In the genomic region with DNA sequence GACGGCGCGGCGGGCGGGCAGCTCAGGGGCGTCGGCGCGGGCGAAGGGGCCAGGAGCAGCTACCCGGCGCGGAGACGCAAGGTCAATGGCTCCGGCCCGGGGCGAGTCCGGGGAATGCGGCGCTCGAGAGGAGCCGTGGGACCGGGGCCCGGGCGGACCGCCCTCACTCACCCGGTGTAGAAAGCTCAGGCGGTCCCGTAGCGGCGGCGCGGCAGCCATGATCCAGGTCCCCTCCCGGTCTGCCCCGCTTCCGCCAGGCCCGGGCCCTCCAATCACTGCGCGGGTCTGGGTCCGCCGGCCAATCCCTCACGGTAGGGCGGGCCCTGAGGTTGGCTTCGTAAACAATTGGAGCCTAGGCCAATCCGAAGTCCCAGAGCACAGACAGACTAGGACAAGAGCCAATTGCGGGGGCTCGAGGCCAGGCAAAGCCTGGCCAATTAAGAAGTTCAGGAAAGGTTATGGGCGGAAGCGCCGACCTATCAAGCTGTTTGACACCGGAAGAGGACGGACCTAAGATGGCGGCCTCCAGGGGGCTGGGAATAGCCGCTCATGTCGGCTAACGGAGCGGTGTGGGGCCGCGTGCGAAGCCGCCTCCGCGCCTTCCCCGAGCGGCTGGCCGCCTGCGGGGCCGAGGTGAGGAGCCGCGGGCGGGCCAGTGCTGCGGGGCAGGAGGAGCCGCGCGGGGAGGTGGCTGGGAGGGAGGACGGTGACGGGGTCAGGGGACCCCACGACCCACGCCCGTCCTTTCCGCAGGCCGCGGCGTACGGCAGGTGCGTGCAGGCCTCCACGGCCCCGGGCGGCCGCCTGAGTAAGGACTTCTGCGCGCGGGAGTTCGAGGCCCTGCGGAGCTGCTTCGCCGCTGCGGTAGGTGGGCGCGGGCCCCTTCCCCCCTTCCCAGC, we compare ENCODE assay signal across 8 cellular contexts. TPM values are rescaled to one million over a fixed set of nuclear protein-coding genes. Genes with fewer than 3 reads are reported as not detected.
A peak's percentile ranks its signal among the peaks of the same experiment; 100 is the strongest.
DNase-seq lines count a peak whose midpoint lies in the region; ATAC-seq, FAIRE-seq and TF ChIP-seq lines count a peak whose summit lies in the region.

A gene with protein sequence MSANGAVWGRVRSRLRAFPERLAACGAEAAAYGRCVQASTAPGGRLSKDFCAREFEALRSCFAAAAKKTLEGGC (plus strand): TSS at position 504 of the 899 bp plus-strand sequence. CDS start 46 bp downstream, at position 550.
A gene with protein sequence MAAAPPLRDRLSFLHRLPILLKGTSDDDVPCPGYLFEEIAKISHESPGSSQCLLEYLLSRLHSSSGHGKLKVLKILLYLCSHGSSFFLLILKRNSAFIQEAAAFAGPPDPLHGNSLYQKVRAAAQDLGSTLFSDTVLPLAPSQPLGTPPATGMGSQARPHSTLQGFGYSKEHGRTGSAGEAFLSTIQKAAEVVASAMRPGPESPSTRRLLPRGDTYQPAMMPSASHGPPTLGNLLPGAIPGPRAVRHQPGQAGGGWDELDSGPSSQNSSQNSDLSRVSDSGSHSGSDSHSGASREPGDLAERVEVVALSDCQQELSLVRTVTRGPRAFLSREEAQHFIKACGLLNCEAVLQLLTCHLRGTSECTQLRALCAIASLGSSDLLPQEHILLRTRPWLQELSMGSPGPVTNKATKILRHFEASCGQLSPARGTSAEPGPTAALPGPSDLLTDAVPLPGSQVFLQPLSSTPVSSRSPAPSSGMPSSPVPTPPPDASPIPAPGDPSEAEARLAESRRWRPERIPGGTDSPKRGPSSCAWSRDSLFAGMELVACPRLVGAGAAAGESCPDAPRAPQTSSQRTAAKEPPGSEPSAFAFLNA (minus strand): TSS at position 241 of the 899 bp plus-strand sequence. CDS start 22 bp downstream, at position 219.

- ATAC-seq in HG03460 (IDR thresholded peaks at IDR 0.05; ENCODE audit: unreplicated experiment) = peak; percentile 89

- FAIRE-seq in colon (lab: Jason Lieb, UNC) = peak; percentile 94

- H3K36me3 ChIP-seq in BE2C = peaks cover 13% of the 10 kb centered on the region

- H3K9me3 ChIP-seq in BE2C = no peaks in the 10 kb centered on the region

- H3K4me3 ChIP-seq in BE2C (ENCODE audit: low read depth, low read length) = peak within 1 kb of the TSS; percentile 95

- H3K27me3 ChIP-seq in BE2C = no peaks in the 10 kb centered on the region

- TF ChIP-seq CTCF in BE2C (IDR thresholded peaks at IDR 0.05; ENCODE audit: low read depth, low read length) = no peak

- peak; percentile 98 for DNase-seq in BE2C
- DNase-seq in GM19240 (ENCODE audit: insufficient read length, low spot score) = peak; percentile 100
- DNase-seq in NCI-H526 (lab: John Stamatoyannopoulos, UW) = peak; percentile 99
- peak; percentile 96 for DNase-seq in activated CD4-positive, alpha-beta T cell treated with anti-CD3 and anti-CD28 coated beads for 48 hours
- DNase-seq in kidney tubule cell (ENCODE audit: low spot score) = peak; percentile 100
- DNase-seq in stimulated activated CD4-positive, alpha-beta T cell treated with anti-CD3 and anti-CD28 coated beads, Interleukin-1b, Interleukin-23, amount 100 ng/mL, for 24 hours (ENCODE audit: low read depth in 4 of 4, low spot score in 1 of 4) = peak; percentile 76 to 92 (median 84)

- peaks cover 2% of the 10 kb centered on the region; the same call in 1 of the 2 replicates for H3K4me1 ChIP-seq in BE2C

RNA-seq across cellular contexts. Expression of the first gene that starts in this region (rescaled TPM):
- polyA plus RNA-seq in BE2C (2012; ENCODE audit: insufficient read depth, insufficient read length, low read depth) = 287 TPM

RNA-seq across cellular contexts. Expression of the second gene that starts in this region (rescaled TPM):
- 43.8 TPM for polyA plus RNA-seq in BE2C (2012; ENCODE audit: insufficient read depth, insufficient read length, low read depth)

Comparison
In these comparisons a context has a peak if more than half of its experiments do, and no peak if none do; other contexts are left out.
1. Peak in every context shown above with its lines: DNase-seq, ATAC-seq and H3K4me3 ChIP-seq.